Comparison of ENCODE assay signal across 24 cellular contexts in genomic region chr16:79977974-79978836, GRCh38.
"Had no signal": no experiment of that assay in that cellular context is flagged by ENCODE, and none has a peak within 500 bp of the region (broad histone marks: within the 10 kb centered on the region; RNA-seq: fewer than 3 reads in every experiment).

No MANE protein-coding gene starts in this region.

- H3K27ac Mint-ChIP-seq: immature natural killer cell, mesothelial cell of epicardium, naive B cell had no signal

- H3K9me3 Mint-ChIP-seq: immature natural killer cell, mesothelial cell of epicardium had no signal

- H3K36me3 ChIP-seq: esophagus muscularis mucosa, gastroesophageal sphincter, heart left ventricle, left lung, lower lobe of right lung had no signal

- H3K4me3 ChIP-seq: coronary artery, dorsolateral prefrontal cortex, esophagus muscularis mucosa, gastroesophageal sphincter, heart left ventricle, hepatocyte, left lung, lower lobe of right lung, mucosa of descending colon had no signal

- FAIRE-seq: colon, endothelial cell of umbilical vein, frontal cortex had no signal

- H3K4me1 ChIP-seq: esophagus muscularis mucosa, foreskin keratinocyte, gastroesophageal sphincter, heart left ventricle, left lung, lower lobe of right lung had no signal

- H3K4me2 ChIP-seq: hepatocyte had no signal

- H3K4me3 Mint-ChIP-seq: immature natural killer cell, mesothelial cell of epicardium had no signal

- H3K79me2 ChIP-seq: hepatocyte had no signal

- H3K9me3 ChIP-seq: esophagus muscularis mucosa, gastroesophageal sphincter, heart left ventricle, left lung, lower lobe of right lung, mucosa of descending colon had no signal

- H3K27me3 ChIP-seq: esophagus muscularis mucosa, gastroesophageal sphincter, heart left ventricle, hepatocyte, left lung had no signal

- H2AFZ ChIP-seq: hepatocyte had no signal

- H3K27ac ChIP-seq: coronary artery, dorsolateral prefrontal cortex, esophagus muscularis mucosa, foreskin keratinocyte, gastroesophageal sphincter, heart left ventricle, hepatocyte, left lung, lower lobe of right lung had no signal

- ATAC-seq: foreskin keratinocyte, gastroesophageal sphincter, heart left ventricle, left colon, left lung, left ventricle myocardium superior, lower lobe of right lung, mucosa of descending colon had no signal

- H3K4me1 Mint-ChIP-seq: immature natural killer cell, mesothelial cell of epicardium, naive B cell had no signal

- H3K36me3 Mint-ChIP-seq: immature natural killer cell, mesothelial cell of epicardium, naive B cell had no signal

- DNase-seq: dermis blood vessel endothelial cell; dorsolateral prefrontal cortex; effector CD4-positive, alpha-beta T cell; effector memory CD4-positive, alpha-beta T cell; foreskin keratinocyte; heart left ventricle; hypothalamus; immature natural killer cell; islet precursor cell; left colon; left lung; left ventricle myocardium superior; lower lobe of right lung; mesenchymal stem cell; mucosa of descending colon; naive B cell had no signal
